In the genomic region with DNA sequence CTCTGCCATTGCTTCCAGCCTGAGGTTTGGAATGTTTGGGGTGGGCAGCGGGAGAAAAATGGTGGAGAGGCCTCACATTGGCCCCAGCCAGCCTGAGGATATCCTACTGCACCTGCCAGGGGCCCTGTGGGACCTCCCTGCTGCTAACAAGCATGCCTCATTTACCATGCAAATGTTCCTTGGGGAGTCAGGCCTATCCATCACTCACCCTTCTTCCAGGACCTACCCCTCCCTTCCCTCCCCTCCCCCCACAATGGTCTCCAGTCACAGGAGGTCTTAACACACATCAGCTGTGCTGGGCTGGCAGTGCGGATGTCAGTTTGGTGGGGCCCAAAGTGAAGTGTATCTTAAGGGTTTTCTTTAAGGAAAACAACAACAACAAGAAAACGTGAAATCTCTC, we compare ENCODE assay signal across 1 cellular context.
A peak's percentile ranks its signal among the peaks of the same experiment; 100 is the strongest.
TF ChIP-seq lines count a peak whose summit lies in the region.

No MANE protein-coding gene starts in this region.

TF ChIP-seq in H1, 55 proteins besides CTCF, POLR2A, EP300 and RAD21 (continued from another document):
- TF ChIP-seq TBP (IDR thresholded peaks at IDR 0.05; ENCODE audit: low read depth, low read length) = peak; percentile 21; the same call in 1 of the 2 replicates
- TF ChIP-seq CEBPB (IDR thresholded peaks at IDR 0.05; ENCODE audit: low read depth, low read length) = no peak
- no peak for TF ChIP-seq MAFK (IDR thresholded peaks at IDR 0.05; ENCODE audit: low read depth, low read length)
- TF ChIP-seq CREB1 (IDR thresholded peaks at IDR 0.05) = no peak
- TF ChIP-seq NRF1 (IDR thresholded peaks at IDR 0.05; ENCODE audit: low read depth, low read length) = no peak
- no peak for TF ChIP-seq EGR1 (IDR thresholded peaks at IDR 0.05; ENCODE audit: borderline replicate concordance, low read depth, low read length)
- no peak for TF ChIP-seq KDM5A (IDR thresholded peaks at IDR 0.05; ENCODE audit: low read length)
- TF ChIP-seq CHD7 (IDR thresholded peaks at IDR 0.05; ENCODE audit: insufficient replicate concordance, low read length) = no peak
- TF ChIP-seq SP2 (IDR thresholded peaks at IDR 0.05; ENCODE audit: low read length) = no peak
- no peak for TF ChIP-seq JUND (IDR thresholded peaks at IDR 0.05; ENCODE audit: low read length)
- TF ChIP-seq RFX5 (IDR thresholded peaks at IDR 0.05; ENCODE audit: borderline replicate concordance, low read depth, low read length) = no peak
- 0 out of 2 replicates have a peak, but pooled peaks have one; percentile 58 for TF ChIP-seq TCF12 (IDR thresholded peaks at IDR 0.05; ENCODE audit: low read depth, low read length)
